12 cellular contexts compared by ENCODE assay signal in genomic region chr4:39048291-39048690, GRCh38. TPM values are rescaled to one million over a fixed set of nuclear protein-coding genes. Genes with fewer than 3 reads are reported as not detected.
DNase-seq lines count a peak whose midpoint lies in the region; ATAC-seq, FAIRE-seq and TF ChIP-seq lines count a peak whose summit lies in the region.
"Had no signal": no experiment of that assay in that cellular context is flagged by ENCODE, and none has a peak within 500 bp of the region (broad histone marks: within the 10 kb centered on the region; RNA-seq: fewer than 3 reads in every experiment).

No MANE protein-coding gene starts in this region.

- H2BK20ac ChIP-seq in H1 (ENCODE audit: low read length) = no peak overlapping the region

- no peak overlapping the region for H4K91ac ChIP-seq in H1 (replicated peaks; ENCODE audit: insufficient read length, low read length)

- H3K9ac ChIP-seq in H1 (replicated peaks in 1 of 4; ENCODE audit: extremely low read depth in 1 of 4, low read depth in 3 of 4, low read length in 3 of 4) = no peak overlapping the region

- H2BK12ac ChIP-seq in H1 (ENCODE audit: low read depth, low read length) = no peak overlapping the region

- no peak for TF ChIP-seq CTCF in left ventricle myocardium inferior (IDR thresholded peaks at IDR 0.05; ENCODE audit: borderline replicate concordance)
- TF ChIP-seq CTCF in heart right ventricle (IDR thresholded peaks at IDR 0.05) = no peak
- no peak for TF ChIP-seq CTCF in H1 (IDR thresholded peaks at IDR 0.05; ENCODE audit: control extremely low read depth in 1 of 3, insufficient read depth in 1 of 3, low read depth in 1 of 3, low read length in 3 of 3)

- H2BK15ac ChIP-seq in H1 (ENCODE audit: low read length) = no peak overlapping the region

- no peak overlapping the region for H2AK5ac ChIP-seq in H1 (ENCODE audit: low read depth, low read length)

- peak overlapping the region; percentile 44 for H3K4ac ChIP-seq in H1 (replicated peaks; ENCODE audit: insufficient read length, low read depth, low read length)

- no peak overlapping the region for H4K8ac ChIP-seq in H1 (ENCODE audit: extremely low read depth, insufficient read depth, low read length)

- peaks cover 11% of the 10 kb centered on the region for H3K36me3 Mint-ChIP-seq in T-helper 2 cell treated with Interferon-gamma antibody and Interleukin-4, amounts not matched to agents 5 μg/mL and 100 μg/mL, for 36 hours (ENCODE audit: low read depth)

- H3K27ac ChIP-seq in left ventricle myocardium inferior (replicated peaks) = peak overlapping the region; percentile 95
- peak overlapping the region in 5 of 10 donors; percentile 10 to 96 (median 35) for H3K27ac ChIP-seq in heart right ventricle
- no peak overlapping the region for H3K27ac ChIP-seq in H1 (ENCODE audit: low read depth, low read length)
- H3K27ac ChIP-seq: epithelial cell of prostate had no signal

- H3K4me1 ChIP-seq in left ventricle myocardium inferior (peaks cover 65% of the 10 kb centered on the region), heart right ventricle (peaks cover 0 to 72% (median 39%) of the 10 kb centered on the region in 9 donors), H1 (replicated peaks in 1 of 4; ENCODE audit: control insufficient read depth in 3 of 4, insufficient read depth in 4 of 4, low read length in 3 of 4) (peaks cover 5 to 10% (median 6%) of the 10 kb centered on the region in 4 experiments; a peak in 6 of 7 replicates)

- FAIRE-seq in H1 (lab: Jason Lieb, UNC) = no peak

- H3K4me3 ChIP-seq in left ventricle myocardium inferior (no peak overlapping the region), heart right ventricle (no peak overlapping the region), H1 (ENCODE audit: extremely low read depth in 1 of 4, insufficient read depth in 2 of 4, low read depth in 3 of 4, low read length in 4 of 4) (no peak overlapping the region)

- peak overlapping the region; percentile 77 for H3K27ac Mint-ChIP-seq in T-helper 2 cell treated with Interferon-gamma antibody and Interleukin-4, amounts not matched to agents 5 μg/mL and 100 μg/mL, for 36 hours
- H3K27ac Mint-ChIP-seq: progenitor cell of endocrine pancreas had no signal

- H2BK5ac ChIP-seq in H1 (ENCODE audit: low read depth, low read length) = no peak overlapping the region

- H2AFZ ChIP-seq in H1 (ENCODE audit: low read length) = no peak overlapping the region

- H3K4me2 ChIP-seq in H1 (ENCODE audit: insufficient read depth in 1 of 2, low read depth in 2 of 2, low read length in 2 of 2) = no peak overlapping the region

- H3K9me3 ChIP-seq in left ventricle myocardium inferior (replicated peaks) = no peaks in the 10 kb centered on the region
- H3K9me3 ChIP-seq in heart right ventricle = no peaks in the 10 kb centered on the region
- no peaks in the 10 kb centered on the region for H3K9me3 ChIP-seq in H1 (ENCODE audit: insufficient read depth in 2 of 2, low read depth in 1 of 2, low read length in 1 of 2)

- ATAC-seq in heart right ventricle (no peak), GM21526 (IDR thresholded peaks at IDR 0.05; ENCODE audit: low FRiP score, unreplicated experiment) (no peak)

- TF ChIP-seq RAD21 in H1 (IDR thresholded peaks at IDR 0.05 in 1 of 2, conservative IDR thresholded peaks at IDR 0.05 in 1 of 2; ENCODE audit: low read depth in 2 of 2, low read length in 2 of 2) = no peak

- no peak for TF ChIP-seq EP300 in H1 (IDR thresholded peaks at IDR 0.05; ENCODE audit: borderline replicate concordance in 1 of 2, low read depth in 2 of 2, low read length in 2 of 2)

- peaks cover 0 to 26% of the 10 kb centered on the region in 2 experiments; a peak in 2 of 4 replicates for H3K79me2 ChIP-seq in H1 (ENCODE audit: control insufficient read depth in 1 of 2, insufficient read depth in 2 of 2, low read length in 2 of 2)

- no peaks in the 10 kb centered on the region for H4K20me1 ChIP-seq in H1 (replicated peaks in 1 of 2; ENCODE audit: control insufficient read depth in 1 of 2, insufficient read depth in 2 of 2, low read length in 2 of 2)

- POLR2A ChIA-PET in H1 (lab: Charles Lee; ENCODE audit: partially characterized antibody) = no interaction called here

- no peaks in the 10 kb centered on the region for H3K27me3 Mint-ChIP-seq in T-helper 2 cell treated with Interferon-gamma antibody and Interleukin-4, amounts not matched to agents 5 μg/mL and 100 μg/mL, for 36 hours (ENCODE audit: low read depth)
- H3K27me3 Mint-ChIP-seq: progenitor cell of endocrine pancreas had no signal

- DNase-seq in left ventricle myocardium inferior (no peak), heart right ventricle (no peak), H1 (ENCODE audit: low read depth in 1 of 2, low spot score in 2 of 2) (no peak), COLO668 (lab: John Stamatoyannopoulos, UW; ENCODE audit: unreplicated experiment) (no peak), RKO (ENCODE audit: low spot score) (no peak), NCI-H748 (lab: John Stamatoyannopoulos, UW; ENCODE audit: unreplicated experiment) (no peak)
- no peak for DNase-seq in T-helper 2 cell treated with Interferon-gamma antibody and Interleukin-4, amounts not matched to agents 5 μg/mL and 100 μg/mL, for 36 hours (ENCODE audit: low spot score)
- DNase-seq: activated CD8-positive, alpha-beta memory T cell treated with anti-CD3 and anti-CD28 coated beads, Interleukin-2, amount 50 U/mL, for 4 hours; mesendoderm had no signal

- no peak for TF ChIP-seq POLR2A in H1 (IDR thresholded peaks at IDR 0.05; ENCODE audit: control extremely low read depth in 1 of 2, low read depth in 2 of 2, low read length in 2 of 2)

- H3K9me3 Mint-ChIP-seq in T-helper 2 cell treated with Interferon-gamma antibody and Interleukin-4, amounts not matched to agents 5 μg/mL and 100 μg/mL, for 36 hours = no peaks in the 10 kb centered on the region

- no peak overlapping the region for H3K56ac ChIP-seq in H1 (replicated peaks; ENCODE audit: insufficient read length, low read depth, low read length)

- peaks cover 5% of the 10 kb centered on the region; the same call in 1 of the 2 replicates for H3K23me2 ChIP-seq in H1 (ENCODE audit: low read depth, low read length)

- no peak overlapping the region for H3K18ac ChIP-seq in H1 (ENCODE audit: extremely low read depth, low read length)

- H2BK120ac ChIP-seq in H1 (replicated peaks; ENCODE audit: low read depth, low read length) = no peak overlapping the region

- H4K5ac ChIP-seq in H1 (ENCODE audit: insufficient read length, low read depth, low read length) = no peak overlapping the region

- peak overlapping the region; percentile 95 for H3K4me3 Mint-ChIP-seq in T-helper 2 cell treated with Interferon-gamma antibody and Interleukin-4, amounts not matched to agents 5 μg/mL and 100 μg/mL, for 36 hours

- no peaks in the 10 kb centered on the region for H3K79me1 ChIP-seq in H1 (ENCODE audit: low read depth, low read length)

- H3K36me3 ChIP-seq in left ventricle myocardium inferior (no peaks in the 10 kb centered on the region), heart right ventricle (no peaks in the 10 kb centered on the region), H1 (ENCODE audit: control insufficient read depth in 2 of 4, insufficient read depth in 4 of 4, low read length in 3 of 4) (no peaks in the 10 kb centered on the region)

- WGBS in heart right ventricle, 2 donors = 59 to 70% methylated on average over 1 of the region's 1 CpG
- WGBS in H1 (ENCODE audit: extremely low coverage in 1 of 2, insufficient coverage in 1 of 2, insufficient read length in 1 of 2, insufficient replicate concordance in 2 of 2, low coverage in 1 of 2, low lambda C conversion rate in 2 of 2, missing lambda C conversion rate in 1 of 2), 2 experiments = 92% methylated on average over 1 of the region's 1 CpG; no CpG with 5 or more reads in 1 of the 2 experiments

- H3K4me1 Mint-ChIP-seq in T-helper 2 cell treated with Interferon-gamma antibody and Interleukin-4, amounts not matched to agents 5 μg/mL and 100 μg/mL, for 36 hours (ENCODE audit: low read depth) = peaks cover 60% of the 10 kb centered on the region

- no peak overlapping the region for H3K14ac ChIP-seq in H1 (ENCODE audit: insufficient read length)

- intact Hi-C loops in left ventricle myocardium inferior (cut with micrococcal nuclease) = no loop called here
- intact Hi-C loops in heart right ventricle (cut with DNase I) = loop anchor here in 3 of 10 donors (10.0 kb wide), 3 partner anchors 77 to 137 kb away; partner anchors contain the start of gene WDR19 (in 1 of the 3)

- CTCF ChIA-PET in H1 (lab: Charles Lee; ENCODE audit: partially characterized antibody) = interaction anchor here (1.0 to 1.2 kb wide), 2 partner anchors 24 to 192 kb away, joined by 3 read pairs; partner anchors contain the start of gene TLR6

- no peak overlapping the region for H3K23ac ChIP-seq in H1 (ENCODE audit: insufficient read length)

- H3K27me3 ChIP-seq in left ventricle myocardium inferior (ENCODE audit: low read depth) (no peaks in the 10 kb centered on the region), heart right ventricle (no peaks in the 10 kb centered on the region), H1 (replicated peaks in 1 of 4; ENCODE audit: control insufficient read depth in 3 of 4, extremely low read depth in 1 of 4, insufficient read depth in 3 of 4, low read length in 3 of 4) (no peaks in the 10 kb centered on the region)

RNA-seq across cellular contexts. Expression of gene KLHL5, which starts 13.7 kb away (rescaled TPM):
- total RNA-seq in left ventricle myocardium inferior (11.2 TPM), heart right ventricle (10 to 100 TPM in 7 of 10 donors, 1 to 10 TPM in 3; 8.5 to 22.7 (median 13.1) TPM)
- polyA plus RNA-seq in heart right ventricle (1 to 10 TPM; 4.2 to 8.4 TPM), H1 (2011; rRNA removed) (8.8 and 13.0 TPM in 2 replicates)
- total RNA-seq in H1 (2021; fragmentation: NEBNext Ultra II Directional; extraction: Animal tissue kit (Norgen Biotek cat#: 25700)) = 22.4 and 23.6 TPM in 2 replicates
- polyA plus RNA-seq in H1 (2011; cell fraction: cytosol; rRNA removed) = 15.5 TPM
- polyA plus RNA-seq in H1 (2011; cell fraction: nucleus; rRNA removed) = 12.6 TPM
- 24.4 to 32.2 TPM (median 26.2 TPM) in 4 replicates for polyA plus RNA-seq in H1 (2012, experiment 1 of 2)
- polyA plus RNA-seq in H1 (2012, experiment 2 of 2) = 2.4 TPM
- 11.5 TPM for polyA plus RNA-seq in H1 (2013, experiment 1 of 2)
- 10.5 TPM for polyA plus RNA-seq in H1 (2013, experiment 2 of 2)
- 38.4 and 54.9 TPM in 2 replicates for polyA minus RNA-seq in H1 (2011; rRNA and poly(A)+ RNA removed)
- polyA minus RNA-seq in H1 (2011; cell fraction: cytosol; rRNA and poly(A)+ RNA removed) = 13.4 TPM
- polyA minus RNA-seq in H1 (2011; cell fraction: nucleus; rRNA and poly(A)+ RNA removed) = 51.1 TPM

RNA-seq across cellular contexts. Expression of gene TMEM156, which starts 16.1 kb away (rescaled TPM):
- total RNA-seq in left ventricle myocardium inferior (not detected), heart right ventricle (1 to 10 TPM in 1 of 10 donors, under 1 TPM in 3, not detected in 6; 0.11 to 1.1 (median 0.13) TPM)
- polyA plus RNA-seq in heart right ventricle (under 1 TPM in 1 of 2 donors, not detected in 1; 0.10 TPM), H1 (2011; rRNA removed) (not detected in 2 replicates)
- total RNA-seq in H1 (2021; fragmentation: NEBNext Ultra II Directional; extraction: Animal tissue kit (Norgen Biotek cat#: 25700)) = not detected in 2 replicates
- polyA plus RNA-seq in H1 (2011; cell fraction: cytosol; rRNA removed) = not detected
- polyA plus RNA-seq in H1 (2011; cell fraction: nucleus; rRNA removed) = not detected
- polyA plus RNA-seq in H1 (2012, experiment 1 of 2) = not detected in 4 replicates
- polyA plus RNA-seq in H1 (2012, experiment 2 of 2) = not detected
- polyA plus RNA-seq in H1 (2013, experiment 1 of 2) = not detected
- polyA plus RNA-seq in H1 (2013, experiment 2 of 2) = not detected
- polyA minus RNA-seq in H1 (2011; rRNA and poly(A)+ RNA removed) = not detected in 2 replicates
- polyA minus RNA-seq in H1 (2011; cell fraction: cytosol; rRNA and poly(A)+ RNA removed) = not detected
- not detected for polyA minus RNA-seq in H1 (2011; cell fraction: nucleus; rRNA and poly(A)+ RNA removed)
- total RNA-seq: progenitor cell of endocrine pancreas had no signal
